32 cellular contexts compared by ENCODE assay signal in the genomic region with DNA sequence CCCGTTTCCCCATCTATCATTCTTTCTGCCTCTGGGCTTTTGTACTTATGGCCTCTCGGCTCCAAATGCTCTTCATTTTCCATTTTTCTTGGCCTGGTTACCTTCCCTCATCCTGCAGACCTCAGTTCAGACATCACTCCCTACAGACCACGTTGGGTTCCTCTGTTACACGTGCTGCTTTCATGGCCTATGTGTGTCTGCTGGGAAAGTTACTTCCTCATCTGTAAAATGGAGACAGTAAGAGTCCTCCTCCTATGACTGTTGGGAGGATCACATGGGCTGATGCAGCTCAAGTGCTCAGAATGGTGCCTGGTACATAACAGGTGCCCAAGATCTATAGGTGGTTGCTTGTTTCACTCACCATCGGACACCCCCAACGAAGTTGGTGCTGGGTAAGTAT. TPM values are rescaled to one million over a fixed set of nuclear protein-coding genes. Genes with fewer than 3 reads are reported as not detected.
"Had no signal": no experiment of that assay in that cellular context is flagged by ENCODE, and none has a peak within 500 bp of the region (broad histone marks: within the 10 kb centered on the region; RNA-seq: fewer than 3 reads in every experiment).

No MANE protein-coding gene starts in this region.

- H3K27me3 ChIP-seq: adrenal gland, ascending aorta, brain microvascular endothelial cell, foreskin keratinocyte, hepatocyte, left lung, neural progenitor cell, right atrium auricular region, suprapubic skin, transverse colon had no signal

- DNase-seq: activated CD4-positive, alpha-beta T cell treated with anti-CD3 and anti-CD28 coated beads, Interleukin-2, amount 10 ng/mL, durations not matched to agents 7 days and 5 days; activated CD4-positive, CD25-positive, alpha-beta regulatory T cell treated with anti-CD3 and anti-CD28 coated beads, Interleukin-2, amount 50 U/mL, for 72 hours; activated CD8-positive, alpha-beta T cell treated with anti-CD3 and anti-CD28 coated beads, Interleukin-2, amount 10 ng/mL, durations not matched to agents 7 days and 5 days; activated naive CD4-positive, alpha-beta T cell; adrenal gland; brain microvascular endothelial cell; dermis blood vessel endothelial cell; effector CD8-positive, alpha-beta T cell; foreskin keratinocyte; glutamatergic neuron; immature natural killer cell; kidney glomerular epithelial cell; left lung; naive thymus-derived CD8-positive, alpha-beta T cell; psoas muscle; stimulated activated CD4-positive, alpha-beta T cell treated with anti-CD3 and anti-CD28 coated beads, Interleukin-12 subunit alpha, Interleukin-12 subunit beta, amount 100 ng/mL, for 4 hours; stimulated activated naive CD8-positive, alpha-beta T cell treated with anti-CD3 and anti-CD28 coated beads, Interleukin-15, amount 100 ng/mL, for 72 hours; transverse colon had no signal

- H3K36me3 ChIP-seq: adrenal gland, brain microvascular endothelial cell, left lung, neural progenitor cell, right atrium auricular region, suprapubic skin, transverse colon had no signal

- H2AFZ ChIP-seq: hepatocyte, neural progenitor cell had no signal

- H3K4me3 ChIP-seq: adrenal gland, ascending aorta, hepatocyte, left lung, lung, neural progenitor cell, psoas muscle, right atrium auricular region, suprapubic skin, transverse colon had no signal

- H3K9me3 Mint-ChIP-seq: activated CD4-positive, alpha-beta T cell treated with anti-CD3 and anti-CD28 coated beads, Interleukin-2, amount 10 ng/mL, durations not matched to agents 7 days and 5 days; activated T-helper 2 cell treated with anti-CD3 and anti-CD28 coated beads, Interferon-gamma antibody, Interleukin-2, Interleukin-4, amounts not matched to agents 10 μg/mL and 5 μg/mL and 100 μg/mL, durations not matched to agents 14 hours and 24 hours and 36 hours; immature natural killer cell; neural progenitor cell; stimulated activated naive CD8-positive, alpha-beta T cell treated with anti-CD3 and anti-CD28 coated beads, Interleukin-15, amount 100 ng/mL, for 72 hours had no signal

- H3K4me3 Mint-ChIP-seq: activated CD4-positive, alpha-beta T cell treated with anti-CD3 and anti-CD28 coated beads, Interleukin-2, amount 10 ng/mL, durations not matched to agents 7 days and 5 days; activated CD8-positive, alpha-beta T cell treated with anti-CD3 and anti-CD28 coated beads, Interleukin-2, amount 10 ng/mL, durations not matched to agents 7 days and 5 days; activated naive CD8-positive, alpha-beta T cell; immature natural killer cell; naive thymus-derived CD8-positive, alpha-beta T cell; neural progenitor cell; stimulated activated naive CD8-positive, alpha-beta T cell treated with anti-CD3 and anti-CD28 coated beads, Interleukin-15, amount 100 ng/mL, for 72 hours had no signal

- H3K36me3 Mint-ChIP-seq: activated naive CD8-positive, alpha-beta T cell; immature natural killer cell; naive thymus-derived CD8-positive, alpha-beta T cell; neural progenitor cell had no signal

- ATAC-seq: activated CD8-positive, alpha-beta T cell treated with anti-CD3 and anti-CD28 coated beads, Interleukin-2, amount 10 ng/mL, durations not matched to agents 7 days and 5 days; foreskin keratinocyte; left lung; naive thymus-derived CD8-positive, alpha-beta T cell; psoas muscle; stimulated activated naive CD8-positive, alpha-beta T cell treated with anti-CD3 and anti-CD28 coated beads, Interleukin-15, amount 100 ng/mL, for 72 hours had no signal

- H3K9ac ChIP-seq: neural progenitor cell had no signal

- H3K9me3 ChIP-seq: adrenal gland, ascending aorta, left lung, psoas muscle, right atrium auricular region, suprapubic skin, transverse colon had no signal

- FAIRE-seq: urothelium cell line had no signal

- H3K4me1 ChIP-seq: ascending aorta, foreskin keratinocyte, psoas muscle had no signal

- H3K27ac ChIP-seq: adrenal gland, ascending aorta, brain microvascular endothelial cell, foreskin keratinocyte, hepatocyte, left lung, neural progenitor cell, psoas muscle, right atrium auricular region, suprapubic skin, transverse colon, VCaP had no signal

- H3K79me2 ChIP-seq: hepatocyte had no signal

- H3K27ac Mint-ChIP-seq: activated CD4-positive, alpha-beta T cell treated with anti-CD3 and anti-CD28 coated beads, Interleukin-2, amount 10 ng/mL, durations not matched to agents 7 days and 5 days; activated CD8-positive, alpha-beta T cell treated with anti-CD3 and anti-CD28 coated beads, Interleukin-2, amount 10 ng/mL, durations not matched to agents 7 days and 5 days; activated naive CD8-positive, alpha-beta T cell; activated T-helper 2 cell treated with anti-CD3 and anti-CD28 coated beads, Interferon-gamma antibody, Interleukin-2, Interleukin-4, amounts not matched to agents 10 μg/mL and 5 μg/mL and 100 μg/mL, durations not matched to agents 14 hours and 24 hours and 36 hours; immature natural killer cell; naive thymus-derived CD8-positive, alpha-beta T cell; neural progenitor cell had no signal

- H3K27me3 Mint-ChIP-seq: activated CD4-positive, alpha-beta T cell treated with anti-CD3 and anti-CD28 coated beads, Interleukin-2, amount 10 ng/mL, durations not matched to agents 7 days and 5 days; activated naive CD8-positive, alpha-beta T cell; naive thymus-derived CD8-positive, alpha-beta T cell; stimulated activated naive CD8-positive, alpha-beta T cell treated with anti-CD3 and anti-CD28 coated beads, Interleukin-15, amount 100 ng/mL, for 72 hours had no signal

- H3K4me2 ChIP-seq: hepatocyte, neural progenitor cell had no signal

RNA-seq across cellular contexts. Expression of a gene that starts 13.5 kb away (rescaled TPM):
- total RNA-seq: activated CD4-positive, alpha-beta T cell treated with anti-CD3 and anti-CD28 coated beads, Interleukin-2, amount 10 ng/mL, durations not matched to agents 7 days and 5 days; activated CD8-positive, alpha-beta T cell treated with anti-CD3 and anti-CD28 coated beads, Interleukin-2, amount 10 ng/mL, durations not matched to agents 7 days and 5 days; activated T-helper 2 cell treated with anti-CD3 and anti-CD28 coated beads, Interferon-gamma antibody, Interleukin-2, Interleukin-4, amounts not matched to agents 10 μg/mL and 5 μg/mL and 100 μg/mL, durations not matched to agents 14 hours and 24 hours and 36 hours; ascending aorta; dermis blood vessel endothelial cell; foreskin keratinocyte; hepatocyte; naive thymus-derived CD8-positive, alpha-beta T cell; osteocyte; psoas muscle; suprapubic skin; T-helper 2 cell treated with Interferon-gamma antibody and Interleukin-4, amounts not matched to agents 100 ng/mL and 5 ng/mL, for 36 hours had no signal
- polyA plus RNA-seq: foreskin keratinocyte; hepatocyte; naive thymus-derived CD8-positive, alpha-beta T cell had no signal

RNA-seq across cellular contexts. Expression of a gene that starts 21.8 kb away (rescaled TPM):
- total RNA-seq: activated CD4-positive, alpha-beta T cell treated with anti-CD3 and anti-CD28 coated beads, Interleukin-2, amount 10 ng/mL, durations not matched to agents 7 days and 5 days; activated CD8-positive, alpha-beta T cell treated with anti-CD3 and anti-CD28 coated beads, Interleukin-2, amount 10 ng/mL, durations not matched to agents 7 days and 5 days; activated T-helper 2 cell treated with anti-CD3 and anti-CD28 coated beads, Interferon-gamma antibody, Interleukin-2, Interleukin-4, amounts not matched to agents 10 μg/mL and 5 μg/mL and 100 μg/mL, durations not matched to agents 14 hours and 24 hours and 36 hours; adrenal gland; ascending aorta; dermis blood vessel endothelial cell; foreskin keratinocyte; hepatocyte; left lung; lung; naive thymus-derived CD8-positive, alpha-beta T cell; osteocyte; psoas muscle; right atrium auricular region; skeletal muscle tissue; suprapubic skin; T-helper 2 cell treated with Interferon-gamma antibody and Interleukin-4, amounts not matched to agents 100 ng/mL and 5 ng/mL, for 36 hours; transverse colon had no signal
- polyA plus RNA-seq: adrenal gland; esophagus; foreskin keratinocyte; hepatocyte; immature natural killer cell; lung; naive thymus-derived CD8-positive, alpha-beta T cell; psoas muscle had no signal
